In genomic region chr2:109130726-109130995, GRCh38 we compare ENCODE assay signal across 9 cellular contexts. TPM values are rescaled to one million over a fixed set of nuclear protein-coding genes. Genes with fewer than 3 reads are reported as not detected.
DNase-seq lines count a peak whose midpoint lies in the region; ATAC-seq and TF ChIP-seq lines count a peak whose summit lies in the region.
"Had no signal": no experiment of that assay in that cellular context is flagged by ENCODE, and none has a peak within 500 bp of the region (broad histone marks: within the 10 kb centered on the region; RNA-seq: fewer than 3 reads in every experiment).

No MANE protein-coding gene starts in this region.

- POLR2A ChIA-PET in Caco-2 (lab: Charles Lee) (no interaction called here), RWPE1 (lab: Yijun Ruan, JAX; ENCODE audit: low non-redundant PET) (no interaction called here)

- no TSS peak for BruUV-seq in Caco-2 (replicated peaks; lab: Mats Ljungman, UMichigan)

- H3K4me3 Mint-ChIP-seq in Caco-2 (ENCODE audit: unreplicated experiment) = peak overlapping the region; percentile 84

- H3K27me3 Mint-ChIP-seq in Caco-2 (ENCODE audit: insufficient read depth, unreplicated experiment) = peaks cover 22% of the 10 kb centered on the region

- no peak for ATAC-seq in HG03025 (IDR thresholded peaks at IDR 0.05; ENCODE audit: low FRiP score, unreplicated experiment)
- ATAC-seq: activated CD8-positive, alpha-beta memory T cell treated with anti-CD3 and anti-CD28 coated beads, Interleukin-2, amount 10 ng/mL, durations not matched to agents 7 days and 5 days had no signal

- H3K36me3 Mint-ChIP-seq in Caco-2 (ENCODE audit: insufficient read depth, unreplicated experiment) = no peaks in the 10 kb centered on the region

- peak overlapping the region; percentile 91 for H3K9ac ChIP-seq in skeletal muscle satellite cell (ENCODE audit: low read depth, low read length)

- peak overlapping the region; percentile 96 for H3K4me2 ChIP-seq in skeletal muscle satellite cell (ENCODE audit: low read length)

- H3K4me3 ChIP-seq in Caco-2 (ENCODE audit: low read depth, low read length) = no peak overlapping the region
- peak overlapping the region; percentile 75 for H3K4me3 ChIP-seq in fibroblast of pulmonary artery (replicated peaks; ENCODE audit: low read depth, low read length)
- peak overlapping the region; percentile 86 for H3K4me3 ChIP-seq in skeletal muscle satellite cell (ENCODE audit: low read length)

- H3K9me3 Mint-ChIP-seq in Caco-2 (ENCODE audit: unreplicated experiment) = no peaks in the 10 kb centered on the region

- TF ChIP-seq CTCF in Caco-2 (IDR thresholded peaks at IDR 0.05; ENCODE audit: insufficient read depth in 1 of 2, low read depth in 1 of 2, low read length in 1 of 2, severe bottlenecking in 1 of 2, unreplicated experiment in 1 of 2) (no peak), RWPE1 (conservative IDR thresholded peaks at IDR 0.05; ENCODE audit: low read depth) (no peak), fibroblast of pulmonary artery (IDR thresholded peaks at IDR 0.05; ENCODE audit: low read length, missing control alignments) (no peak)

- H3K27ac Mint-ChIP-seq in Caco-2 (ENCODE audit: unreplicated experiment) = no peak overlapping the region

- CTCF ChIA-PET in Caco-2 (lab: Charles Lee) = no interaction called here
- CTCF ChIA-PET in RWPE1 (lab: Yijun Ruan, JAX) = no interaction called here

- H3K9me3 ChIP-seq in Caco-2 = no peaks in the 10 kb centered on the region
- no peaks in the 10 kb centered on the region for H3K9me3 ChIP-seq in skeletal muscle satellite cell (replicated peaks; ENCODE audit: low read length)

- DNase-seq in Caco-2 (no peak), RWPE1 (ENCODE audit: low spot score) (no peak), fibroblast of pulmonary artery (ENCODE audit: low read depth) (no peak), OCI-M2 (lab: John Stamatoyannopoulos, UW; ENCODE audit: unreplicated experiment) (no peak), NCI-H2081 (lab: John Stamatoyannopoulos, UW) (no peak), AG08395 (ENCODE audit: low spot score) (no peak)
- DNase-seq: activated CD8-positive, alpha-beta memory T cell treated with anti-CD3 and anti-CD28 coated beads, Interleukin-2, amount 10 ng/mL, durations not matched to agents 7 days and 5 days had no signal

- H3K4me1 Mint-ChIP-seq in Caco-2 (ENCODE audit: low read depth, unreplicated experiment) = peaks cover 6% of the 10 kb centered on the region

- H3K4me1 ChIP-seq in Caco-2 (no peaks in the 10 kb centered on the region; the same call in 1 of the 2 replicates), skeletal muscle satellite cell (ENCODE audit: control insufficient read depth, insufficient read depth, low read length) (peaks cover 36% of the 10 kb centered on the region)

- H3K36me3 ChIP-seq in Caco-2 (ENCODE audit: control insufficient read depth, insufficient read depth, low read length) = no peaks in the 10 kb centered on the region
- H3K36me3 ChIP-seq in skeletal muscle satellite cell (ENCODE audit: insufficient read depth, low read length) = no peaks in the 10 kb centered on the region

- peak overlapping the region; percentile 72; the same call in 1 of the 2 replicates for H3K27ac ChIP-seq in RWPE1

- peaks cover 5% of the 10 kb centered on the region for H3K27me3 ChIP-seq in Caco-2 (replicated peaks; ENCODE audit: control insufficient read depth, insufficient read depth, low read length)
- H3K27me3 ChIP-seq in skeletal muscle satellite cell (ENCODE audit: control insufficient read depth, insufficient read depth, low read length) = no peaks in the 10 kb centered on the region

- intact Hi-C loops in Caco-2 (cut with micrococcal nuclease; ENCODE audit: unreplicated experiment) = no loop called here

RNA-seq across cellular contexts. Expression of gene SH3RF3, which starts 1.7 kb away (rescaled TPM):
- total RNA-seq in Caco-2 (2022) = 0.98 and 1.1 TPM in 2 replicates
- total RNA-seq in skeletal muscle satellite cell (2012; rRNA removed) = 4.6 and 6.3 TPM in 2 replicates
